8 cellular contexts compared by ENCODE assay signal in genomic region chr6:22146581-22147468, GRCh38.
DNase-seq lines count a peak whose midpoint lies in the region; ATAC-seq and TF ChIP-seq lines count a peak whose summit lies in the region.

No MANE protein-coding gene starts in this region.

- peaks cover 40% of the 10 kb centered on the region for H3K27me3 Mint-ChIP-seq in activated CD4-positive, alpha-beta T cell treated with anti-CD3 and anti-CD28 coated beads, Interleukin-2, amount 10 ng/mL, durations not matched to agents 24 days and 14 days
- peaks cover 30% of the 10 kb centered on the region for H3K27me3 Mint-ChIP-seq in activated naive CD8-positive, alpha-beta T cell

- H3K4me1 ChIP-seq in suprapubic skin (peaks cover 44% of the 10 kb centered on the region), spleen (peaks cover 0 to 31% (median 9%) of the 10 kb centered on the region in 6 donors), Peyer's patch (peaks cover 0 to 3% (median 0%) of the 10 kb centered on the region in 4 donors)

- 59% methylated on average over 42 of the region's 42 CpGs for WGBS in suprapubic skin
- WGBS in spleen, 5 donors = 63 to 73% (median 66%) methylated on average over 42 of the region's 42 CpGs

- no peak for TF ChIP-seq CTCF in suprapubic skin (IDR thresholded peaks at IDR 0.05)
- no peak for TF ChIP-seq CTCF in spleen (IDR thresholded peaks at IDR 0.05 in 8 of 11, conservative IDR thresholded peaks at IDR 0.05 in 3 of 11)
- no peak for TF ChIP-seq CTCF in Peyer's patch (IDR thresholded peaks at IDR 0.05)

- H3K36me3 Mint-ChIP-seq in activated CD4-positive, alpha-beta T cell treated with anti-CD3 and anti-CD28 coated beads, Interleukin-2, amount 10 ng/mL, durations not matched to agents 24 days and 14 days (ENCODE audit: low read depth) = peaks cover 2% of the 10 kb centered on the region
- H3K36me3 Mint-ChIP-seq in activated naive CD8-positive, alpha-beta T cell = no peaks in the 10 kb centered on the region

- no peak for TF ChIP-seq EP300 in suprapubic skin (IDR thresholded peaks at IDR 0.05)

- no peaks in the 10 kb centered on the region for H3K36me3 ChIP-seq in suprapubic skin
- H3K36me3 ChIP-seq in spleen = no peaks in the 10 kb centered on the region
- H3K36me3 ChIP-seq in Peyer's patch = no peaks in the 10 kb centered on the region

- peak overlapping the region; percentile 39 for H3K4me3 ChIP-seq in suprapubic skin
- no peak overlapping the region for H3K4me3 ChIP-seq in spleen
- H3K4me3 ChIP-seq in Peyer's patch = peak overlapping the region in 2 of 4 donors; percentile 32

- H3K27me3 ChIP-seq in layer of hippocampus (ENCODE audit: control insufficient read depth, insufficient read depth, low read length) (no peaks in the 10 kb centered on the region), suprapubic skin (no peaks in the 10 kb centered on the region), spleen (replicated peaks in 1 of 7) (peaks cover 0 to 22% (median 0%) of the 10 kb centered on the region in 7 donors), Peyer's patch (no peaks in the 10 kb centered on the region)

- H3K9me3 Mint-ChIP-seq in activated CD4-positive, alpha-beta T cell treated with anti-CD3 and anti-CD28 coated beads, Interleukin-2, amount 10 ng/mL, durations not matched to agents 24 days and 14 days = no peaks in the 10 kb centered on the region
- no peaks in the 10 kb centered on the region for H3K9me3 Mint-ChIP-seq in activated naive CD8-positive, alpha-beta T cell (ENCODE audit: low read depth)

- DNase-seq in activated CD4-positive, alpha-beta T cell treated with anti-CD3 and anti-CD28 coated beads, Interleukin-2, amount 10 ng/mL, durations not matched to agents 24 days and 14 days = peak; percentile 62
- no peak for DNase-seq in activated CD4-positive, alpha-beta T cell treated with anti-CD3 and anti-CD28 coated beads for 1 hour
- no peak for DNase-seq in suprapubic skin (ENCODE audit: low spot score in 2 of 2)
- DNase-seq in spleen = no peak
- no peak for DNase-seq in Peyer's patch

- H3K9me3 ChIP-seq in suprapubic skin (no peaks in the 10 kb centered on the region), spleen (no peaks in the 10 kb centered on the region), Peyer's patch (no peaks in the 10 kb centered on the region)

- H3K27ac Mint-ChIP-seq in activated CD4-positive, alpha-beta T cell treated with anti-CD3 and anti-CD28 coated beads, Interleukin-2, amount 10 ng/mL, durations not matched to agents 24 days and 14 days = peak overlapping the region; percentile 26
- H3K27ac Mint-ChIP-seq in activated naive CD8-positive, alpha-beta T cell = no peak overlapping the region

- peak overlapping the region; percentile 87 for H3K4me3 Mint-ChIP-seq in activated CD4-positive, alpha-beta T cell treated with anti-CD3 and anti-CD28 coated beads, Interleukin-2, amount 10 ng/mL, durations not matched to agents 24 days and 14 days
- H3K4me3 Mint-ChIP-seq in activated naive CD8-positive, alpha-beta T cell = peak overlapping the region; percentile 83

- TF ChIP-seq POLR2A in suprapubic skin (IDR thresholded peaks at IDR 0.05) (no peak), spleen (IDR thresholded peaks at IDR 0.05) (no peak), Peyer's patch (IDR thresholded peaks at IDR 0.05) (no peak)

- peaks cover 10% of the 10 kb centered on the region for H3K4me1 Mint-ChIP-seq in activated CD4-positive, alpha-beta T cell treated with anti-CD3 and anti-CD28 coated beads, Interleukin-2, amount 10 ng/mL, durations not matched to agents 24 days and 14 days
- H3K4me1 Mint-ChIP-seq in activated naive CD8-positive, alpha-beta T cell (ENCODE audit: low read depth) = peaks cover 33% of the 10 kb centered on the region

- intact Hi-C loops in activated CD4-positive, alpha-beta T cell treated with anti-CD3 and anti-CD28 coated beads, Interleukin-2, amount 10 ng/mL, durations not matched to agents 24 days and 14 days (cut with micrococcal nuclease) = loop anchor here (5.0 kb wide), 1 partner anchor 555 kb away; the partner anchor contains the start of gene SOX4
- intact Hi-C loops in spleen (cut with DNase I; ENCODE audit: low total_unique reads) = no loop called here

- ATAC-seq in HG02870 (IDR thresholded peaks at IDR 0.05; ENCODE audit: unreplicated experiment) = no peak

- H3K27ac ChIP-seq in layer of hippocampus (ENCODE audit: low read depth, low read length) = peak overlapping the region; percentile 42
- H3K27ac ChIP-seq in suprapubic skin = no peak overlapping the region
- H3K27ac ChIP-seq in spleen = no peak overlapping the region
- H3K27ac ChIP-seq in Peyer's patch = peak overlapping the region in 1 of 4 donors; percentile 39
